19 cellular contexts compared by ENCODE assay signal in genomic region chr1:185610954-185611353, GRCh38.
"Had no signal": no experiment of that assay in that cellular context is flagged by ENCODE, and none has a peak within 500 bp of the region (broad histone marks: within the 10 kb centered on the region; RNA-seq: fewer than 3 reads in every experiment).

No MANE protein-coding gene starts in this region.

- H3K36me3 Mint-ChIP-seq: brain had no signal

- H3K27me3 Mint-ChIP-seq: activated B cell treated with CpG ODN at 0.5 μM for 24 hours; activated naive CD8-positive, alpha-beta T cell treated with anti-CD3 and anti-CD28 coated beads for 36 hours had no signal

- H3K27ac ChIP-seq: gastrocnemius medialis, heart left ventricle, lower lobe of right lung, skin epidermis, transverse colon had no signal

- H3K36me3 ChIP-seq: gastrocnemius medialis, heart left ventricle, lower lobe of right lung, transverse colon had no signal

- DNase-seq: activated B cell treated with CpG ODN at 0.5 μM for 24 hours; activated CD4-positive, alpha-beta T cell treated with anti-CD3 and anti-CD28 coated beads for 48 hours; activated CD8-positive, alpha-beta memory T cell treated with anti-CD3 and anti-CD28 coated beads, Interleukin-2, amount 50 U/mL, for 4 hours; activated CD8-positive, alpha-beta T cell treated with anti-CD3 and anti-CD28 coated beads, Interleukin-2, amount 10 ng/mL, durations not matched to agents 7 days and 5 days; activated naive CD8-positive, alpha-beta T cell treated with anti-CD3 and anti-CD28 coated beads for 36 hours; dermis blood vessel endothelial cell; effector memory CD8-positive, alpha-beta T cell; gastrocnemius medialis; heart left ventricle; left cardiac atrium; lower lobe of right lung; nucleus accumbens; stimulated activated CD4-positive, alpha-beta T cell treated with anti-CD3 and anti-CD28 coated beads, Interleukin-4, amount 100 ng/mL, for 24 hours; stimulated activated naive CD4-positive, alpha-beta T cell; T-helper 2 cell; transverse colon had no signal

- H3K4me3 ChIP-seq: gastrocnemius medialis, heart left ventricle, lower lobe of right lung, skin epidermis, transverse colon had no signal

- H3K4me1 Mint-ChIP-seq: activated naive CD8-positive, alpha-beta T cell treated with anti-CD3 and anti-CD28 coated beads for 36 hours; brain; nephron had no signal

- ATAC-seq: activated CD8-positive, alpha-beta T cell treated with anti-CD3 and anti-CD28 coated beads, Interleukin-2, amount 10 ng/mL, durations not matched to agents 7 days and 5 days; effector memory CD8-positive, alpha-beta T cell; gastrocnemius medialis; heart left ventricle; left cardiac atrium; lower lobe of right lung had no signal

- H3K9me3 ChIP-seq: gastrocnemius medialis, lower lobe of right lung had no signal

- H3K27ac Mint-ChIP-seq: activated B cell treated with CpG ODN at 0.5 μM for 24 hours; activated CD8-positive, alpha-beta T cell treated with anti-CD3 and anti-CD28 coated beads, Interleukin-2, amount 10 ng/mL, durations not matched to agents 7 days and 5 days; activated naive CD8-positive, alpha-beta T cell treated with anti-CD3 and anti-CD28 coated beads for 36 hours; brain; effector memory CD8-positive, alpha-beta T cell; nephron had no signal

- H3K4me1 ChIP-seq: gastrocnemius medialis, heart left ventricle, lower lobe of right lung, transverse colon had no signal

- H3K4me3 Mint-ChIP-seq: activated CD8-positive, alpha-beta T cell treated with anti-CD3 and anti-CD28 coated beads, Interleukin-2, amount 10 ng/mL, durations not matched to agents 7 days and 5 days; activated naive CD8-positive, alpha-beta T cell treated with anti-CD3 and anti-CD28 coated beads for 36 hours; brain; effector memory CD8-positive, alpha-beta T cell; nephron had no signal

- H3K27me3 ChIP-seq: gastrocnemius medialis, heart left ventricle, transverse colon had no signal
